In the genomic region with DNA sequence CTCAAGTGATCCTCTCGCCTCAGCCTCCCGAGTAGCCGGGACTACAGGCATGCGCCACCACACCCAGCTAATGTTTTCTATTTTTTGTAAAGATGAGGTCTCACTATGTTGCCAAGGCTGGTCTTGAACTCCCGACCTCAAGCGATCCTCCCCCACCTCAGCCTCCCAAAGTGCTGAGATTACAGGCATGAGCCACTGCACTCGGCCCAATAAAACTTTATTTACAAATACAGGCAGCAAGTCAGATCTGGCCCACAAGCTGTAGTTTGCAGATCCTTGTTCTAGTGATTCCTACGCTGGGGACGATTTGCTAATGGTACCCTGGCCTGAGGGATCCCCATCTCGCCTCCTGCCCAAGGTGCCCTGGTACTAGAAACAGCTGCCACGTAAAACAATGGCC, we compare ENCODE assay signal across 17 cellular contexts.
DNase-seq lines count a peak whose midpoint lies in the region; ATAC-seq and TF ChIP-seq lines count a peak whose summit lies in the region.
"Had no signal": no experiment of that assay in that cellular context is flagged by ENCODE, and none has a peak within 500 bp of the region (broad histone marks: within the 10 kb centered on the region; RNA-seq: fewer than 3 reads in every experiment).

No MANE protein-coding gene starts in this region.

- no peak for DNase-seq in activated CD4-positive, alpha-beta T cell treated with anti-CD3 and anti-CD28 coated beads, Interleukin-2, amount 10 ng/mL, durations not matched to agents 7 days and 5 days
- DNase-seq in activated CD4-positive, alpha-beta T cell treated with anti-CD3 and anti-CD28 coated beads for 48 hours, result no peak
- DNase-seq in T-cell, result no peak
- no peak for DNase-seq in naive thymus-derived CD4-positive, alpha-beta T cell
- no peak for DNase-seq in trophoblast cell
- no peak for DNase-seq in glutamatergic neuron
- DNase-seq: 8988T, DMS 273 treated with DMSO at 0.1 percent for 48 hours, EL, KG1, NCI-H1048, NCI-H1436 treated with DMSO at 0.1 percent for 48 hours, NCI-H2081, NCI-H510A treated with DMSO at 0.1 percent for 48 hours, SHP77 had no signal

- H3K4me1 ChIP-seq in BLaER1 (peaks cover 62% of the 10 kb centered on the region), trophoblast cell (ENCODE audit: control insufficient read depth in 1 of 2, insufficient read depth in 2 of 2, low read length in 2 of 2) (peaks cover 4 to 5% of the 10 kb centered on the region in 2 experiments)
- H3K4me1 ChIP-seq in naive thymus-derived CD4-positive, alpha-beta T cell (ENCODE audit: control insufficient read depth in 2 of 2, insufficient read depth in 2 of 2, low read length in 2 of 2), result peaks cover 0 to 9% of the 10 kb centered on the region in 2 donors

- H3K27ac ChIP-seq in BLaER1 (peak overlapping the region; percentile 36; the same call in 1 of the 2 replicates), trophoblast cell (ENCODE audit: low read depth, low read length) (no peak overlapping the region)
- H3K27ac ChIP-seq in naive thymus-derived CD4-positive, alpha-beta T cell (ENCODE audit: low read depth, low read length), result no peak overlapping the region

- no CpG with 5 or more reads among the region's 11 CpGs for WGBS in trophoblast cell (ENCODE audit: extremely low coverage, insufficient coverage, insufficient read length)

- peak overlapping the region; percentile 72 for H3K27ac Mint-ChIP-seq in activated CD4-positive, alpha-beta T cell treated with anti-CD3 and anti-CD28 coated beads, Interleukin-2, amount 10 ng/mL, durations not matched to agents 7 days and 5 days
- H3K27ac Mint-ChIP-seq in T-cell (peak overlapping the region; percentile 65 to 71), glutamatergic neuron (ENCODE audit: unreplicated experiment) (no peak overlapping the region)
- peak overlapping the region in 6 of 9 donors; percentile 14 to 77 (median 62) for H3K27ac Mint-ChIP-seq in naive thymus-derived CD4-positive, alpha-beta T cell

- CTCF ChIA-PET in activated CD4-positive, alpha-beta T cell treated with anti-CD3 and anti-CD28 coated beads, Interleukin-2, amount 10 ng/mL, durations not matched to agents 7 days and 5 days (lab: Charles Lee), result interaction anchor here (2.3 kb wide), 1 partner anchor 19 kb away, joined by 15 read pairs; no protein-coding TSS in a partner anchor
- CTCF ChIA-PET in T-cell (lab: Charles Lee), result no interaction called here
- CTCF ChIA-PET in naive thymus-derived CD4-positive, alpha-beta T cell (lab: Charles Lee), result interaction anchor here (1.2 kb wide), 1 partner anchor 11 kb away, joined by 3 read pairs; no protein-coding TSS in a partner anchor

- H3K36me3 Mint-ChIP-seq in activated CD4-positive, alpha-beta T cell treated with anti-CD3 and anti-CD28 coated beads, Interleukin-2, amount 10 ng/mL, durations not matched to agents 7 days and 5 days (ENCODE audit: low read depth), result peaks cover 39% of the 10 kb centered on the region
- H3K36me3 Mint-ChIP-seq in T-cell (peaks cover 36% of the 10 kb centered on the region), glutamatergic neuron (ENCODE audit: unreplicated experiment) (no peaks in the 10 kb centered on the region)
- peaks cover 0 to 31% (median 15%) of the 10 kb centered on the region in 5 donors for H3K36me3 Mint-ChIP-seq in naive thymus-derived CD4-positive, alpha-beta T cell

- H2BK5ac ChIP-seq in trophoblast cell (ENCODE audit: low read depth, low read length, poor library complexity), result no peak overlapping the region

- ATAC-seq in T-cell (replicated peaks in 1 of 4) (no peak), GM18519 (IDR thresholded peaks at IDR 0.05; ENCODE audit: low FRiP score, unreplicated experiment) (no peak)
- ATAC-seq in naive thymus-derived CD4-positive, alpha-beta T cell, result no peak

- no peak overlapping the region for H3K23ac ChIP-seq in trophoblast cell (ENCODE audit: low read length)

- peaks cover 24% of the 10 kb centered on the region for H3K4me1 Mint-ChIP-seq in activated CD4-positive, alpha-beta T cell treated with anti-CD3 and anti-CD28 coated beads, Interleukin-2, amount 10 ng/mL, durations not matched to agents 7 days and 5 days
- H3K4me1 Mint-ChIP-seq in T-cell (peaks cover 30 to 44% (median 39%) of the 10 kb centered on the region in 3 donors), glutamatergic neuron (ENCODE audit: low read depth, unreplicated experiment) (peaks cover 2% of the 10 kb centered on the region)
- H3K4me1 Mint-ChIP-seq in naive thymus-derived CD4-positive, alpha-beta T cell, result peaks cover 27 to 50% (median 32%) of the 10 kb centered on the region in 7 donors

- H2BK12ac ChIP-seq in trophoblast cell (ENCODE audit: low read length), result no peak overlapping the region

- H3K9ac ChIP-seq in BLaER1 (no peak overlapping the region), trophoblast cell (ENCODE audit: low read length) (no peak overlapping the region)

- H3K18ac ChIP-seq in trophoblast cell (ENCODE audit: low read length), result no peak overlapping the region

- POLR2A ChIA-PET in activated CD4-positive, alpha-beta T cell treated with anti-CD3 and anti-CD28 coated beads, Interleukin-2, amount 10 ng/mL, durations not matched to agents 7 days and 5 days (lab: Charles Lee), result interaction anchor here (0.8 kb wide), 1 partner anchor 58 kb away, joined by 3 read pairs; no protein-coding TSS in a partner anchor
- POLR2A ChIA-PET in T-cell (lab: Charles Lee), result interaction anchor here (0.6 kb wide), 2 partner anchors 17 to 521 kb away, joined by 3 read pairs; no protein-coding TSS in a partner anchor
- POLR2A ChIA-PET in naive thymus-derived CD4-positive, alpha-beta T cell (lab: Charles Lee), result interaction anchor here (2.2 kb wide), 1 partner anchor 11 kb away, joined by 9 read pairs; no protein-coding TSS in a partner anchor

- H3K36me3 ChIP-seq in BLaER1, result peaks cover 71% of the 10 kb centered on the region
- H3K36me3 ChIP-seq in naive thymus-derived CD4-positive, alpha-beta T cell (ENCODE audit: control insufficient read depth in 2 of 3, insufficient read depth in 3 of 3, low read length in 3 of 3), result peaks cover 20 to 54% (median 30%) of the 10 kb centered on the region in 3 experiments
- H3K36me3 ChIP-seq in trophoblast cell (ENCODE audit: control insufficient read depth in 1 of 2, insufficient read depth in 2 of 2, low read length in 2 of 2), result no peaks in the 10 kb centered on the region

- H3K14ac ChIP-seq in trophoblast cell (ENCODE audit: low read length), result no peak overlapping the region

- H3K9me3 ChIP-seq in BLaER1 (0 out of 2 replicates have a peak, but pooled peaks cover 4% of the 10 kb centered on the region), trophoblast cell (ENCODE audit: insufficient read depth, low read depth, low read length) (no peaks in the 10 kb centered on the region)
- no peaks in the 10 kb centered on the region for H3K9me3 ChIP-seq in naive thymus-derived CD4-positive, alpha-beta T cell (ENCODE audit: control insufficient read depth in 2 of 3, low read length in 3 of 3)

- H3K27me3 ChIP-seq in BLaER1 (no peaks in the 10 kb centered on the region), trophoblast cell (ENCODE audit: insufficient read depth, low read length) (no peaks in the 10 kb centered on the region)
- no peaks in the 10 kb centered on the region for H3K27me3 ChIP-seq in naive thymus-derived CD4-positive, alpha-beta T cell (ENCODE audit: control insufficient read depth in 2 of 2, insufficient read depth in 2 of 2, low read length in 2 of 2)

- peak overlapping the region; percentile 57; the same call in 1 of the 2 replicates for H3K4me2 ChIP-seq in BLaER1
- H3K4me2 ChIP-seq in trophoblast cell (ENCODE audit: low read length), result no peak overlapping the region

- H4K12ac ChIP-seq in trophoblast cell (ENCODE audit: low read depth, low read length), result no peak overlapping the region

- H2AK5ac ChIP-seq in trophoblast cell (ENCODE audit: low read length), result no peak overlapping the region

- intact Hi-C loops in naive thymus-derived CD4-positive, alpha-beta T cell (cut with micrococcal nuclease), result no loop called here

- no peaks in the 10 kb centered on the region for H3K79me2 ChIP-seq in trophoblast cell (ENCODE audit: control insufficient read depth, insufficient read depth, low read length, poor library complexity)

- H2BK120ac ChIP-seq in trophoblast cell (ENCODE audit: insufficient read depth, low read length, poor library complexity), result no peak overlapping the region

- no peak for TF ChIP-seq CTCF in glutamatergic neuron (IDR thresholded peaks at IDR 0.05; ENCODE audit: partially characterized antibody, unreplicated experiment)

- H3K4ac ChIP-seq in trophoblast cell (ENCODE audit: low read depth, low read length), result no peak overlapping the region

- H4K91ac ChIP-seq in trophoblast cell (ENCODE audit: low read depth, low read length), result no peak overlapping the region

- no peak overlapping the region for H3K4me3 Mint-ChIP-seq in activated CD4-positive, alpha-beta T cell treated with anti-CD3 and anti-CD28 coated beads, Interleukin-2, amount 10 ng/mL, durations not matched to agents 7 days and 5 days
- no peak overlapping the region for H3K4me3 Mint-ChIP-seq in T-cell
- no peak overlapping the region for H3K4me3 Mint-ChIP-seq in naive thymus-derived CD4-positive, alpha-beta T cell
- H3K4me3 Mint-ChIP-seq in glutamatergic neuron (ENCODE audit: unreplicated experiment), result no peak overlapping the region

- H4K20me1 ChIP-seq in BLaER1, result peaks cover 58% of the 10 kb centered on the region

- H2AFZ ChIP-seq in trophoblast cell (ENCODE audit: insufficient read depth, low read length, poor library complexity), result no peak overlapping the region

- H3K4me3 ChIP-seq in BLaER1 (no peak overlapping the region), trophoblast cell (ENCODE audit: low read depth, low read length) (no peak overlapping the region)
- H3K4me3 ChIP-seq in naive thymus-derived CD4-positive, alpha-beta T cell (ENCODE audit: low read length), result no peak overlapping the region

- H3K27me3 Mint-ChIP-seq in activated CD4-positive, alpha-beta T cell treated with anti-CD3 and anti-CD28 coated beads, Interleukin-2, amount 10 ng/mL, durations not matched to agents 7 days and 5 days, result no peaks in the 10 kb centered on the region
- no peaks in the 10 kb centered on the region for H3K27me3 Mint-ChIP-seq in T-cell
- no peaks in the 10 kb centered on the region for H3K27me3 Mint-ChIP-seq in naive thymus-derived CD4-positive, alpha-beta T cell
- peaks cover 11% of the 10 kb centered on the region for H3K27me3 Mint-ChIP-seq in glutamatergic neuron (ENCODE audit: unreplicated experiment)

- no peak overlapping the region for H4K8ac ChIP-seq in trophoblast cell (ENCODE audit: low read depth, low read length)

- H3K79me1 ChIP-seq in trophoblast cell (ENCODE audit: low read length), result peaks cover 2% of the 10 kb centered on the region

- H3K9me3 Mint-ChIP-seq in activated CD4-positive, alpha-beta T cell treated with anti-CD3 and anti-CD28 coated beads, Interleukin-2, amount 10 ng/mL, durations not matched to agents 7 days and 5 days, result no peaks in the 10 kb centered on the region
- H3K9me3 Mint-ChIP-seq in T-cell (no peaks in the 10 kb centered on the region), glutamatergic neuron (ENCODE audit: unreplicated experiment) (peaks cover 3% of the 10 kb centered on the region)
- H3K9me3 Mint-ChIP-seq in naive thymus-derived CD4-positive, alpha-beta T cell, result no peaks in the 10 kb centered on the region

Comparison
In these comparisons a context has a peak if more than half of its experiments do, and no peak if none do; other contexts are left out.
1. CTCF ChIA-PET loops: an anchor here in activated CD4-positive, alpha-beta T cell treated with anti-CD3 and anti-CD28 coated beads, Interleukin-2, amount 10 ng/mL, durations not matched to agents 7 days and 5 days (2.3 kb wide) and naive thymus-derived CD4-positive, alpha-beta T cell (1.2 kb wide); none called in T-cell.